8 cellular contexts compared by ENCODE assay signal in the genomic region with DNA sequence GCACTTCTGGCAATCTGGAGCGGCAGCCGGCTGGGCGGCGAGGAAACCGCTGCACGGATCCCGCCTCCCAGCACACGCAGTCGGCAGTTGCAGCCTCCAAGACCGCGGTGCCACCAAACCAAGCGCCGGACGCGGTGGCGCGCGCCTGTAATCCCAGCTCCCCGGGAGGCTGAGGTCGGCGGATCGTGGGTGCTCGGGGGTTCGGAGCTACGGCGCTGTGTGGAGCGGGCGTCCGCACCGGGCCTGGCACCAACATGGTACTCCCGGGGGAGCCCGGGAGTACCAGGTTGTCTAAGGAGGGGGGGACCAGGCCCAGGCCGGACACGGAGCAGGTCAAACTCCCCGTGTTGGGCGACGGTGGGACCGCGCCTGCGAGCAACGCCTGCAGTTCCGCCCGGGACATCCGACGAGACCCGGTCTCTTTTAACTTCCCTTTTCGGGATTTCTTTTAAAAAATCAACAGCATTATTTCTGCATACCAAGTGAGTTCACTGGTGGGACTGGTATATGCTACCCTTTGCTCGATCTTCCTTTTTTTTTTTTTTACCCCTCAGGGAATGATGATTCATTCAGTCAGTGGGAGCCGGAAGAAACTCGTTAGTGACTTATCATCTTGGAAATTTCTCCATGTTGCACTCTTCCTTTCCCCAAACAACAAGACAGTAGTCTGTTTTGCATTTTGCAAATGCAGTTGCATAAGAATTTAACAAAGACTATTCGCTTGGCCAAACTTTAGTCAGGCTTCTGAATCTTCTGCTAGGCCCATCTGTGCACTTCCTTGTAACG. TPM values are rescaled to one million over a fixed set of nuclear protein-coding genes. Genes with fewer than 3 reads are reported as not detected.
DNase-seq lines count a peak whose midpoint lies in the region; ATAC-seq and TF ChIP-seq lines count a peak whose summit lies in the region.

No MANE protein-coding gene starts in this region.

- in situ Hi-C loops in brain microvascular endothelial cell (cut with HindIII; ENCODE audit: low pct_ligation_motif_present, low sequenced_read_pairs), result no loop called here

- peaks cover 2 to 14% (median 9%) of the 10 kb centered on the region in 7 donors for H3K9me3 Mint-ChIP-seq in CD14-positive monocyte

- H3K36me3 ChIP-seq in brain microvascular endothelial cell (replicated peaks) (no peaks in the 10 kb centered on the region), BE2C (no peaks in the 10 kb centered on the region)

- intact Hi-C loops in CD14-positive monocyte (cut with micrococcal nuclease), result no loop called here
- intact Hi-C loops in lower leg skin (cut with DNase I; ENCODE audit: low total_unique reads), result no loop called here

- H3K4me3 Mint-ChIP-seq in CD14-positive monocyte, result peak overlapping the region; percentile 85 to 91

- peak overlapping the region; percentile 58 for H3K4me3 ChIP-seq in brain microvascular endothelial cell (ENCODE audit: low read depth, low read length)
- peak overlapping the region; percentile 8 for H3K4me3 ChIP-seq in lower leg skin (ENCODE audit: low read depth, poor library complexity, severe bottlenecking)
- H3K4me3 ChIP-seq in BE2C (ENCODE audit: low read depth, low read length), result no peak overlapping the region

- H3K4me1 ChIP-seq in BE2C, result no peaks in the 10 kb centered on the region

- WGBS in lower leg skin, 2 donors, result 31 to 40% methylated on average over 41 to 51 of the region's 52 CpGs

- H3K27me3 ChIP-seq in brain microvascular endothelial cell (replicated peaks), result no peaks in the 10 kb centered on the region
- H3K27me3 ChIP-seq in BE2C, result no peaks in the 10 kb centered on the region

- peaks cover 0 to 4% of the 10 kb centered on the region in 2 donors for H3K36me3 Mint-ChIP-seq in CD14-positive monocyte

- DNase-seq in CD14-positive monocyte (ENCODE audit: low spot score) (peak; percentile 56), NOMO-1 treated with dmso at 0.1 percent for 144 hours (lab: John Stamatoyannopoulos, UW; ENCODE audit: unreplicated experiment) (peak; percentile 51), brain microvascular endothelial cell (peak; percentile 22), lower leg skin (ENCODE audit: low spot score in 2 of 2) (no peak), HUDEP-2 (lab: John Stamatoyannopoulos, UW; ENCODE audit: unreplicated experiment in 76 of 76) (no peak), pons (ENCODE audit: low spot score) (no peak), BE2C (no peak)

- no peak for ATAC-seq in HG03095 (IDR thresholded peaks at IDR 0.05; ENCODE audit: unreplicated experiment)

- H3K9me3 ChIP-seq in BE2C, result no peaks in the 10 kb centered on the region

- peak overlapping the region; percentile 40 for H3K27ac ChIP-seq in brain microvascular endothelial cell

- TF ChIP-seq POLR2A in lower leg skin (IDR thresholded peaks at IDR 0.05), result no peak

- peaks cover 3 to 12% (median 5%) of the 10 kb centered on the region in 3 donors for H3K27me3 Mint-ChIP-seq in CD14-positive monocyte (ENCODE audit: low read depth in 3 of 3)

- TF ChIP-seq CTCF in CD14-positive monocyte (IDR thresholded peaks at IDR 0.05), result no peak
- no peak for TF ChIP-seq CTCF in brain microvascular endothelial cell (IDR thresholded peaks at IDR 0.05; ENCODE audit: low read depth, low read length, missing control alignments)
- TF ChIP-seq CTCF in lower leg skin (IDR thresholded peaks at IDR 0.05), result no peak
- TF ChIP-seq CTCF in BE2C (IDR thresholded peaks at IDR 0.05; ENCODE audit: low read depth, low read length), result no peak

- H3K4me1 Mint-ChIP-seq in CD14-positive monocyte, result peaks cover 46% of the 10 kb centered on the region

- peak overlapping the region; percentile 67 to 91 (median 78) for H3K27ac Mint-ChIP-seq in CD14-positive monocyte

RNA-seq across cellular contexts. Expression of a gene that starts 27.6 kb away (rescaled TPM):
- polyA plus RNA-seq in CD14-positive monocyte, result under 1 TPM in 1 of 2 donors, not detected in 1; 0.05 TPM
- 1 to 10 TPM in 2 of 4 donors, under 1 TPM in 1, not detected in 1; 0.69 to 1.4 (median 1.1) TPM for total RNA-seq in lower leg skin
- polyA plus RNA-seq in BE2C (2012; ENCODE audit: insufficient read depth, insufficient read length, low read depth), result not detected

RNA-seq across cellular contexts. Expression of a gene that starts 53.8 kb away (rescaled TPM):
- 10 to 100 TPM; 42.2 to 44.0 TPM for polyA plus RNA-seq in CD14-positive monocyte
- 10 to 100 TPM; 32.2 to 38.9 (median 35.6) TPM for total RNA-seq in lower leg skin
- 104 TPM for polyA plus RNA-seq in BE2C (2012; ENCODE audit: insufficient read depth, insufficient read length, low read depth)

Comparison
In these comparisons a context has a peak if more than half of its experiments do, and no peak if none do; other contexts are left out.
1. DNase-seq: peak in CD14-positive monocyte (single experiment), NOMO-1 treated with dmso at 0.1 percent for 144 hours (single experiment) and brain microvascular endothelial cell (single experiment); none in lower leg skin (0 of 2), HUDEP-2 (0 of 76), pons (single experiment) and BE2C (single experiment).